Comparison of ENCODE assay signal across 20 cellular contexts in the genomic region with DNA sequence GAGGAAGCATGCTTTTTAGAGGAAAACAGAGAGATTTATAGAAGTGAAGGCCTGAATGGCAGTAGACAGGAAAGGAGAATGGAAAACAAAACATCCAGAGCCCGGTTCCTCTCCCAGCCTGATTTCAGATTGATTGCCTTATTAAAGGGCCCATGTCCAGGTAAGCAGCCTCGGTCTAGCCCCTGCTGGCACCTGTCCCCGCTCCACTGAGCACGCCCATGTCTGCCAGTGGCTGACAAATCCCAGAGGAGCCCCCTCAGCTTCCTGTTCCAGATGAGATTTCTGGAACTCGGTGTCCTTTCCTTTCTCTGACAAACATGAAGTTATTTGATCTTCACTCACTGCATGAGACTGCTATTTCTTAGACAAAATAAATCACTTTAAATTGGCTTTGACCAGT.
DNase-seq lines count a peak whose midpoint lies in the region; ATAC-seq and TF ChIP-seq lines count a peak whose summit lies in the region.
"Had no signal": no experiment of that assay in that cellular context is flagged by ENCODE, and none has a peak within 500 bp of the region (broad histone marks: within the 10 kb centered on the region; RNA-seq: fewer than 3 reads in every experiment).

No MANE protein-coding gene starts in this region.

- DNase-seq in NCI-H2227 treated with DMSO at 0.1 percent for 48 hours (lab: John Stamatoyannopoulos, UW) (peak; percentile 25), NCI-H2227 (lab: John Stamatoyannopoulos, UW; ENCODE audit: unreplicated experiment) (no peak), NCI-H2196 treated with DMSO at 0.1 percent for 48 hours (lab: John Stamatoyannopoulos, UW; ENCODE audit: unreplicated experiment) (peak; percentile 28), left kidney (ENCODE audit: low read depth, low spot score) (peak; percentile 96), transverse colon (peak; percentile 10), NAMALWA (ENCODE audit: low spot score) (no peak)
- DNase-seq in activated naive CD4-positive, alpha-beta T cell treated with anti-CD3 and anti-CD28 coated beads, Interleukin-2, amount 50 U/mL, for 72 hours (ENCODE audit: low spot score in 2 of 2): no peak
- DNase-seq: 8988T; activated B cell treated with CpG ODN at 0.5 μM for 24 hours; activated CD8-positive, alpha-beta memory T cell treated with anti-CD3 and anti-CD28 coated beads for 24 hours; amygdala; SHP77; T-helper 17 cell; upper lobe of left lung had no signal

- H3K9me3 Mint-ChIP-seq in activated naive CD4-positive, alpha-beta T cell treated with anti-CD3 and anti-CD28 coated beads, Interleukin-2, amount 50 U/mL, for 72 hours: peaks cover 9 to 19% of the 10 kb centered on the region in 2 donors

- TF ChIP-seq POLR2A in transverse colon (IDR thresholded peaks at IDR 0.05): no peak

- in situ Hi-C loops in transverse colon (cut with MboI; ENCODE audit: low pct_ligation_motif_present in 1 of 4, low pct_unique_long_range_greater_than_20kb in 1 of 4, low sequenced_read_pairs in 3 of 4): no loop called here

- intact Hi-C loops in transverse colon (cut with DNase I; ENCODE audit: low total_unique reads): no loop called here

- no peak for TF ChIP-seq EP300 in transverse colon (IDR thresholded peaks at IDR 0.05; ENCODE audit: low read depth)

- no peak for ATAC-seq in HG03175 (IDR thresholded peaks at IDR 0.05; ENCODE audit: unreplicated experiment)
- ATAC-seq in activated naive CD4-positive, alpha-beta T cell treated with anti-CD3 and anti-CD28 coated beads, Interleukin-2, amount 50 U/mL, for 72 hours: no peak
- ATAC-seq: activated T-helper 17 cell treated with anti-CD3 and anti-CD28 coated beads, Interleukin-2, amount 50 U/mL, for 72 hours; HCT116; T-helper 17 cell had no signal

- no peaks in the 10 kb centered on the region for H3K36me3 ChIP-seq in transverse colon
- H3K36me3 ChIP-seq: BLaER1 treated with 17β-estradiol and CSF1 and Interleukin-3, amounts not matched to agents 10 nM and 100 nM; upper lobe of left lung had no signal

- no peaks in the 10 kb centered on the region for H3K9me3 ChIP-seq in transverse colon
- H3K9me3 ChIP-seq: upper lobe of left lung had no signal

- 16 to 22% methylated on average over 5 of the region's 5 CpGs for WGBS in transverse colon (ENCODE audit: low coverage in 1 of 2), 2 donors

- no peak for TF ChIP-seq CTCF in transverse colon (IDR thresholded peaks at IDR 0.05)

- no peak overlapping the region for H3K4me3 ChIP-seq in transverse colon
- H3K4me3 ChIP-seq: BLaER1 treated with 17β-estradiol and CSF1 and Interleukin-3, amounts not matched to agents 10 nM and 100 nM; skin epidermis; upper lobe of left lung had no signal

- no peaks in the 10 kb centered on the region for H3K27me3 ChIP-seq in transverse colon
- H3K27me3 ChIP-seq: BLaER1 treated with 17β-estradiol and CSF1 and Interleukin-3, amounts not matched to agents 10 nM and 100 nM; upper lobe of left lung had no signal

- H3K36me3 Mint-ChIP-seq in activated naive CD4-positive, alpha-beta T cell treated with anti-CD3 and anti-CD28 coated beads, Interleukin-2, amount 50 U/mL, for 72 hours: peaks cover 0 to 5% of the 10 kb centered on the region in 2 donors
- H3K36me3 Mint-ChIP-seq: IgD-negative memory B cell had no signal

- H3K27ac Mint-ChIP-seq in activated naive CD4-positive, alpha-beta T cell treated with anti-CD3 and anti-CD28 coated beads, Interleukin-2, amount 50 U/mL, for 72 hours: no peak overlapping the region
- H3K27ac Mint-ChIP-seq: activated B cell treated with CpG ODN at 0.5 μM for 24 hours; activated T-helper 17 cell treated with anti-CD3 and anti-CD28 coated beads, Interleukin-2, amount 50 U/mL, for 72 hours; IgD-negative memory B cell; T-helper 17 cell had no signal

- H3K4me1 ChIP-seq in transverse colon: peaks cover 3 to 15% (median 10%) of the 10 kb centered on the region in 4 donors
- H3K4me1 ChIP-seq: upper lobe of left lung had no signal

- peak overlapping the region; percentile 1 to 28 (median 10) for H3K27ac ChIP-seq in transverse colon
- H3K27ac ChIP-seq: BLaER1 treated with 17β-estradiol and CSF1 and Interleukin-3, amounts not matched to agents 10 nM and 100 nM; upper lobe of left lung had no signal

Comparison
In these comparisons a context has a peak if more than half of its experiments do, and no peak if none do; other contexts are left out.
1. DNase-seq: peak in NCI-H2227 treated with DMSO at 0.1 percent for 48 hours (single experiment), NCI-H2196 treated with DMSO at 0.1 percent for 48 hours (single experiment), left kidney (single experiment) and transverse colon (single experiment); none in NCI-H2227 (single experiment), activated naive CD4-positive, alpha-beta T cell treated with anti-CD3 and anti-CD28 coated beads, Interleukin-2, amount 50 U/mL, for 72 hours (0 of 2) and NAMALWA (single experiment).